In genomic region chr14:102362545-102363181, GRCh38 we compare ENCODE assay signal across 1 cellular context.
A peak's percentile ranks its signal among the peaks of the same experiment; 100 is the strongest.
TF ChIP-seq lines count a peak whose summit lies in the region.

CINP (minus strand) TSS chr14:102362890; CDS start chr14:102362851, 39 bp downstream.
TECPR2 (plus strand) TSS chr14:102362941; CDS start chr14:102376722, 13,781 bp downstream.

TF ChIP-seq in HepG2, 621 proteins besides CTCF, POLR2A, EP300 and RAD21 (continued from another document and continues in another):
- no peak for TF ChIP-seq ZBTB46 (CRISPR knock-in tag; IDR thresholded peaks at IDR 0.05; ENCODE audit: borderline replicate concordance)
- TF ChIP-seq ZNF574 (CRISPR knock-in tag; IDR thresholded peaks at IDR 0.05), result peak; percentile 99
- TF ChIP-seq ZNF317 (CRISPR knock-in tag; IDR thresholded peaks at IDR 0.05), result 0 out of 2 replicates have a peak, but pooled peaks have one; percentile 23
- TF ChIP-seq ZBTB8A (CRISPR knock-in tag; IDR thresholded peaks at IDR 0.05; ENCODE audit: borderline replicate concordance, low read depth), result no peak
- TF ChIP-seq SRF (IDR thresholded peaks at IDR 0.05; ENCODE audit: low read depth, low read length), result peak; percentile 31; the same call in 1 of the 2 replicates
- TF ChIP-seq ZMAT3 (CRISPR knock-in tag; conservative IDR thresholded peaks at IDR 0.05), result 0 out of 2 replicates have a peak, but pooled peaks have one; percentile 44
- peak; percentile 73; the same call in 1 of the 2 replicates for TF ChIP-seq MXD4 (CRISPR knock-in tag; IDR thresholded peaks at IDR 0.05)
- no peak for TF ChIP-seq ZNF761 (CRISPR knock-in tag; conservative IDR thresholded peaks at IDR 0.05)
- TF ChIP-seq ZNF33A (CRISPR knock-in tag; IDR thresholded peaks at IDR 0.05; ENCODE audit: borderline replicate concordance), result no peak
- TF ChIP-seq NR2C2 (CRISPR knock-in tag; IDR thresholded peaks at IDR 0.05; ENCODE audit: borderline replicate concordance), result 0 out of 2 replicates have a peak, but pooled peaks have one; percentile 18
- peak; percentile 87 for TF ChIP-seq ZFX (CRISPR knock-in tag; IDR thresholded peaks at IDR 0.05; ENCODE audit: low read depth)
- no peak for TF ChIP-seq ZNF431 (CRISPR knock-in tag; IDR thresholded peaks at IDR 0.05; ENCODE audit: borderline replicate concordance, low read depth)
- TF ChIP-seq ZNF512B (CRISPR knock-in tag; IDR thresholded peaks at IDR 0.05; ENCODE audit: borderline replicate concordance), result no peak
- peak; percentile 88 for TF ChIP-seq GATAD1 (CRISPR knock-in tag; IDR thresholded peaks at IDR 0.05)
- peak; percentile 93; the same call in 2 of the 3 replicates for TF ChIP-seq MXI1 (IDR thresholded peaks at IDR 0.05; ENCODE audit: borderline replicate concordance, low read depth, low read length)
- no peak for TF ChIP-seq TRIM24 (CRISPR knock-in tag; IDR thresholded peaks at IDR 0.05)
- peak; percentile 79; the same call in 1 of the 2 replicates for TF ChIP-seq KAT7 (CRISPR knock-in tag; IDR thresholded peaks at IDR 0.05; ENCODE audit: borderline replicate concordance)
- TF ChIP-seq TBX2 (CRISPR knock-in tag; IDR thresholded peaks at IDR 0.05; ENCODE audit: borderline replicate concordance), result 0 out of 2 replicates have a peak, but pooled peaks have one; percentile 35
- TF ChIP-seq DBP (CRISPR knock-in tag; IDR thresholded peaks at IDR 0.05; ENCODE audit: not compliant biosample characterization), result no peak
- no peak for TF ChIP-seq ZNF670 (CRISPR knock-in tag; IDR thresholded peaks at IDR 0.05; ENCODE audit: borderline replicate concordance)
- TF ChIP-seq ERF (CRISPR knock-in tag; IDR thresholded peaks at IDR 0.05), result peak; percentile 68; the same call in 1 of the 2 replicates
- TF ChIP-seq PLRG1 (conservative IDR thresholded peaks at IDR 0.05), result no peak
- 0 out of 2 replicates have a peak, but pooled peaks have one; percentile 71 for TF ChIP-seq ZNF224 (CRISPR knock-in tag; IDR thresholded peaks at IDR 0.05)
- peak; percentile 85 for TF ChIP-seq RFX3 (CRISPR knock-in tag; IDR thresholded peaks at IDR 0.05)
- no peak for TF ChIP-seq ZNF605 (CRISPR knock-in tag; IDR thresholded peaks at IDR 0.05)
- TF ChIP-seq YY1 (IDR thresholded peaks at IDR 0.05; ENCODE audit: insufficient read depth, insufficient replicate concordance, low read depth, low read length), result peak; percentile 75
- TF ChIP-seq ELF3 (CRISPR knock-in tag; IDR thresholded peaks at IDR 0.05), result peak; percentile 42
- peak; percentile 25; the same call in 1 of the 2 replicates for TF ChIP-seq ZNF740 (CRISPR knock-in tag; IDR thresholded peaks at IDR 0.05)
- TF ChIP-seq STAG1 (CRISPR knock-in tag; IDR thresholded peaks at IDR 0.05), result no peak
- peak; percentile 36; the same call in 1 of the 2 replicates for TF ChIP-seq ETV5 (CRISPR knock-in tag; IDR thresholded peaks at IDR 0.05; ENCODE audit: borderline replicate concordance)
- no peak for TF ChIP-seq ATRX (CRISPR knock-in tag; IDR thresholded peaks at IDR 0.05; ENCODE audit: borderline replicate concordance)
- no peak for TF ChIP-seq ZNF24 (IDR thresholded peaks at IDR 0.05)
- no peak for TF ChIP-seq CENPX (CRISPR knock-in tag; IDR thresholded peaks at IDR 0.05)
- TF ChIP-seq PRDM10 (CRISPR knock-in tag; IDR thresholded peaks at IDR 0.05; ENCODE audit: low read depth), result 0 out of 2 replicates have a peak, but pooled peaks have one; percentile 46
- TF ChIP-seq NRL (CRISPR knock-in tag; IDR thresholded peaks at IDR 0.05; ENCODE audit: borderline replicate concordance), result no peak; the same call in 1 of the 2 replicates
- peak; percentile 86 for TF ChIP-seq SAP130 (CRISPR knock-in tag; IDR thresholded peaks at IDR 0.05; ENCODE audit: low read depth)
- TF ChIP-seq ZNF567 (CRISPR knock-in tag; IDR thresholded peaks at IDR 0.05; ENCODE audit: borderline replicate concordance), result no peak
- peak; percentile 44; the same call in 1 of the 2 replicates for TF ChIP-seq MED13 (CRISPR knock-in tag; IDR thresholded peaks at IDR 0.05)
- no peak for TF ChIP-seq THAP7 (CRISPR knock-in tag; IDR thresholded peaks at IDR 0.05)
- TF ChIP-seq PHF21A (CRISPR knock-in tag; IDR thresholded peaks at IDR 0.05), result 0 out of 2 replicates have a peak, but pooled peaks have one; percentile 16
- no peak for TF ChIP-seq SYNCRIP (IDR thresholded peaks at IDR 0.05; ENCODE audit: insufficient read depth, low read depth, low read length)
- peak; percentile 48; the same call in 1 of the 2 replicates for TF ChIP-seq ZFP82 (CRISPR knock-in tag; IDR thresholded peaks at IDR 0.05; ENCODE audit: borderline replicate concordance)
- peak; percentile 91 for TF ChIP-seq GABPA (IDR thresholded peaks at IDR 0.05; ENCODE audit: low read depth, low read length)
- peak; percentile 93 for TF ChIP-seq GABPA (CRISPR knock-in tag; IDR thresholded peaks at IDR 0.05; ENCODE audit: low read depth)
- peak; percentile 24; the same call in 1 of the 2 replicates for TF ChIP-seq SUZ12 (IDR thresholded peaks at IDR 0.05; ENCODE audit: low read depth, low read length)
- no peak for TF ChIP-seq CREB3 (CRISPR knock-in tag; IDR thresholded peaks at IDR 0.05)
- TF ChIP-seq ATF3 (CRISPR knock-in tag; IDR thresholded peaks at IDR 0.05), result no peak
- TF ChIP-seq ZNF770 (CRISPR knock-in tag; IDR thresholded peaks at IDR 0.05), result peak; percentile 10; the same call in 1 of the 2 replicates
- TF ChIP-seq TEAD3 (CRISPR knock-in tag; optimal IDR thresholded peaks at IDR 0.05; ENCODE audit: borderline replicate concordance), result no peak
- TF ChIP-seq NONO (IDR thresholded peaks at IDR 0.05), result no peak
- peak; percentile 29; the same call in 1 of the 2 replicates for TF ChIP-seq NONO (CRISPR knock-in tag; conservative IDR thresholded peaks at IDR 0.05)
